In the genomic region with DNA sequence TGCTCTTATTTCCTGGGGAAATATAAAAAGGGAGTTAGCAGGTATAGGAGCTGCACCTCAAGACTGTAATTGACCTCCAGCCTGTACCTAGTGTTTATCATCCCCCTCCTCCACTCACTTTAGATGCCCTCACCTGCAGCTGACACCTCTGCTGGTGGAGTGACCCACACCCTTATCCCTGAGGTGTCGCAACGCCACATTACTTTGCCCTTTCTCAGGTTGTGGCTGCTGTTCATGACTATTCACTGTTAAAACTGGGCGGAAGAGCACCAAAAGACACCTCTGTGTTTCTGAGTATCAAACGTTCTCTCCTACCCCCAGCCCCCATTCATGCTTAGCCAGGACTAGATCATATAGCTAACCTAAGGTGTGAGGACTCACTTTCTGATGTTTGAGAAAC, we compare ENCODE assay signal across 34 cellular contexts.
"Had no signal": no experiment of that assay in that cellular context is flagged by ENCODE, and none has a peak within 500 bp of the region (broad histone marks: within the 10 kb centered on the region; RNA-seq: fewer than 3 reads in every experiment).

No MANE protein-coding gene starts in this region.

- H3K4me3 ChIP-seq: MG63 had no signal

- H3K4me2 ChIP-seq: KMS-11 had no signal

- H3K27me3 ChIP-seq: MG63 had no signal

- H3K9me3 ChIP-seq: MG63 had no signal

- H3K36me3 ChIP-seq: MG63 had no signal

- H3K9ac ChIP-seq: KMS-11 had no signal

- DNase-seq: Karpas-422, Kasumi-1, MG63, MM.1S, MV-4-11, NCI-H1048, NCI-H1092, NCI-H1092 treated with DMSO at 0.1 percent for 48 hours, NCI-H1105, NCI-H1105 treated with DMSO at 0.1 percent for 48 hours, NCI-H1417, NCI-H1417 treated with DMSO at 0.1 percent for 48 hours, NCI-H1436, NCI-H1436 treated with DMSO at 0.1 percent for 48 hours, NCI-H146, NCI-H1694, NCI-H1694 treated with DMSO at 0.1 percent for 48 hours, NCI-H187, NCI-H187 treated with DMSO at 0.1 percent for 48 hours, NCI-H1930, NCI-H2029, NCI-H2029 treated with DMSO at 0.1 percent for 48 hours, NCI-H2081, NCI-H2081 treated with DMSO at 0.1 percent for 48 hours, NCI-H2107, NCI-H2171, NCI-H2171 treated with DMSO at 0.1 percent for 48 hours, NCI-H2227 treated with DMSO at 0.1 percent for 48 hours, NCI-H226, NCI-H345, NCI-H446, NCI-H446 treated with DMSO at 0.1 percent for 48 hours, NCI-H510A had no signal

- H3K27ac ChIP-seq: KMS-11 had no signal
